Comparison of ENCODE assay signal across 10 cellular contexts in the genomic region with DNA sequence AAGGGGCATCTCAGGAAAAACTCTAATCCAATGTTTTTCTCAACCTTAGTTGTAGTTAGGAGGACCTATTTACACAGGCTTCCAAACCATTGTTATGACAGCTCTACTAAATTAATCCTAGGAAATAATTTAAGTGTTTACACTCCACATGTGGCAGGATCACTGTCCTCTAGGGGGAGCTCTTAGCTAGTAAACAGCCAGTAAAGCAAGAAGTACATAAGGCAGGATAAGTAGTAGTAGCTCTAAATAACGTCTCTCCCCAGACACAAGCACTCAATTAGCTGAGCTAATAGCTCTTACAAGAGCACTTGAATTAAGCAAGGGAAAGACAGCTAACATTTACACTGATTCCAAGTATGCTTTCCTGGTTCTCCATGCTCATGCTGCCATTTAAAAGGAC. TPM values are rescaled to one million over a fixed set of nuclear protein-coding genes. Genes with fewer than 3 reads are reported as not detected.
DNase-seq lines count a peak whose midpoint lies in the region; ATAC-seq, FAIRE-seq and TF ChIP-seq lines count a peak whose summit lies in the region.
"Had no signal": no experiment of that assay in that cellular context is flagged by ENCODE, and none has a peak within 500 bp of the region (broad histone marks: within the 10 kb centered on the region; RNA-seq: fewer than 3 reads in every experiment).

No MANE protein-coding gene starts in this region.

- RAD21 ChIA-PET in GM12878 (lab: Charles Lee; ENCODE audit: unreplicated experiment) = interaction anchor here (1.8 kb wide), 1 partner anchor 121 kb away, joined by 4 read pairs; no protein-coding TSS in a partner anchor

- TF ChIP-seq EP300 in GM12878 (IDR thresholded peaks at IDR 0.05; ENCODE audit: borderline replicate concordance in 1 of 2, control insufficient read depth in 1 of 2, low read depth in 2 of 2, low read length in 2 of 2) = no peak

- in situ Hi-C loops in GM12878 (cut with MboI) = no loop called here

- peak; percentile 2 for DNase-seq in NCI-H1694 treated with DMSO at 0.1 percent for 48 hours (lab: John Stamatoyannopoulos, UW)
- no peak for DNase-seq in NCI-H1694 (lab: John Stamatoyannopoulos, UW)
- DNase-seq in HT-29 (ENCODE audit: low spot score) = peak; percentile 54
- DNase-seq in GM12878 (ENCODE audit: low read depth, low spot score) = no peak
- peak; percentile 52 for DNase-seq in neural progenitor cell (ENCODE audit: low spot score)
- no peak for DNase-seq in iPS-NIHi7 (ENCODE audit: extremely low spot score)
- DNase-seq in activated T-cell treated with anti-CD3 and anti-CD28 coated beads, Interleukin-2, amount 50 U/mL, for 1 hour = no peak
- DNase-seq in DMS153 (lab: John Stamatoyannopoulos, UW) = no peak
- DNase-seq: occipital lobe had no signal

- H3K36me3 Mint-ChIP-seq in neural progenitor cell = no peaks in the 10 kb centered on the region

- peak; percentile 54; the same call in 2 of the 3 replicates for ATAC-seq in GM12878

- 0% methylated on average over 1 of the region's 1 CpG for WGBS in GM12878 (ENCODE audit: insufficient coverage, insufficient replicate concordance, low lambda C conversion rate, missing lambda C conversion rate)

- H4K20me1 ChIP-seq in GM12878 (ENCODE audit: control insufficient read depth, insufficient read depth) (no peaks in the 10 kb centered on the region), neural progenitor cell (ENCODE audit: low read depth) (no peaks in the 10 kb centered on the region)

- no peaks in the 10 kb centered on the region for H3K79me2 ChIP-seq in GM12878 (ENCODE audit: control insufficient read depth, insufficient read depth, low read length)
- no peaks in the 10 kb centered on the region for H3K79me2 ChIP-seq in neural progenitor cell (ENCODE audit: low read depth)

- intact Hi-C loops in GM12878 (cut with micrococcal nuclease; ENCODE audit: unreplicated experiment) = loop anchor here (5.0 kb wide), 1 partner anchor 122 kb away; no protein-coding TSS in a partner anchor

- H3K9me3 ChIP-seq in GM12878 (replicated peaks; ENCODE audit: control insufficient read depth, insufficient read depth, low read length) = no peaks in the 10 kb centered on the region; the same call in 2 of the 3 replicates
- H3K9me3 ChIP-seq in neural progenitor cell (ENCODE audit: low read depth) = no peaks in the 10 kb centered on the region
- H3K9me3 ChIP-seq: BLaER1 treated with 17β-estradiol and CSF1 and Interleukin-3, amounts not matched to agents 10 nM and 100 nM had no signal

- H3K27ac Mint-ChIP-seq in neural progenitor cell = no peak overlapping the region

- no peak overlapping the region for H3K9ac ChIP-seq in GM12878 (ENCODE audit: control insufficient read depth, insufficient read depth, low read length)
- H3K9ac ChIP-seq in neural progenitor cell = no peak overlapping the region
- H3K9ac ChIP-seq: BLaER1 treated with 17β-estradiol and CSF1 and Interleukin-3, amounts not matched to agents 10 nM and 100 nM had no signal

- no TSS peak for BruUV-seq in GM12878 (replicated peaks; lab: Mats Ljungman, UMichigan)

- no peak for TF ChIP-seq RAD21 in GM12878 (IDR thresholded peaks at IDR 0.05; ENCODE audit: insufficient read depth, low read depth, low read length)

- H3K36me3 ChIP-seq in GM12878 (ENCODE audit: control insufficient read depth in 2 of 2, insufficient read depth in 2 of 2, low read length in 1 of 2) = no peaks in the 10 kb centered on the region
- H3K36me3 ChIP-seq in neural progenitor cell = no peaks in the 10 kb centered on the region
- H3K36me3 ChIP-seq: BLaER1 treated with 17β-estradiol and CSF1 and Interleukin-3, amounts not matched to agents 10 nM and 100 nM had no signal

- no peak for TF ChIP-seq POLR2A in GM12878 (IDR thresholded peaks at IDR 0.05; ENCODE audit: low read depth, low read length)

- H2AFZ ChIP-seq in GM12878 (ENCODE audit: control insufficient read depth, low read depth, low read length) = no peak overlapping the region
- no peak overlapping the region for H2AFZ ChIP-seq in neural progenitor cell (replicated peaks)

- H3K4me3 Mint-ChIP-seq in neural progenitor cell = no peak overlapping the region

- POLR2A ChIA-PET in GM12878 (lab: Charles Lee) = no interaction called here

- H3K27ac ChIP-seq in GM12878 (ENCODE audit: control insufficient read depth, insufficient read depth) (no peak overlapping the region), neural progenitor cell (no peak overlapping the region)
- H3K27ac ChIP-seq: BLaER1 treated with 17β-estradiol and CSF1 and Interleukin-3, amounts not matched to agents 10 nM and 100 nM had no signal

- H3K27me3 ChIP-seq in GM12878 (replicated peaks in 1 of 2; ENCODE audit: control insufficient read depth in 2 of 2, insufficient read depth in 2 of 2, low read length in 1 of 2) (no peaks in the 10 kb centered on the region), neural progenitor cell (no peaks in the 10 kb centered on the region)

- H3K27me3 Mint-ChIP-seq in neural progenitor cell (ENCODE audit: insufficient read depth, low read depth) = no peaks in the 10 kb centered on the region

- H3K4me2 ChIP-seq in GM12878 (ENCODE audit: control insufficient read depth, insufficient read depth) (no peak overlapping the region), neural progenitor cell (no peak overlapping the region)
- H3K4me2 ChIP-seq: BLaER1 treated with 17β-estradiol and CSF1 and Interleukin-3, amounts not matched to agents 10 nM and 100 nM had no signal

- SMC1A ChIA-PET in GM12878 (lab: Charles Lee; ENCODE audit: uncharacterized antibody, unreplicated experiment) = interaction anchor here (0.7 kb wide), 1 partner anchor 254 kb away, joined by 3 read pairs; no protein-coding TSS in a partner anchor

- CTCF ChIA-PET in GM12878 (lab: Yijun Ruan, JAX) = interaction anchor here (0.6 to 4.3 kb wide), 16 partner anchors 9 to 402 kb away, joined by 3 to 32 read pairs (median 7); no protein-coding TSS in a partner anchor

- TF ChIP-seq CTCF in GM12878 (IDR thresholded peaks at IDR 0.05 in 2 of 3, conservative IDR thresholded peaks at IDR 0.05 in 1 of 3; ENCODE audit: control insufficient read depth in 2 of 3, extremely low read depth in 1 of 3, insufficient read depth in 1 of 3, low read depth in 3 of 3, low read length in 3 of 3) = peak; percentile 23 to 55 (median 41); a peak in 5 of 6 replicates
- peak; percentile 61 for TF ChIP-seq CTCF in neural progenitor cell (IDR thresholded peaks at IDR 0.05)

- no peaks in the 10 kb centered on the region for H3F3A ChIP-seq in neural progenitor cell (ENCODE audit: low read depth)

- no peaks in the 10 kb centered on the region for H3K9me3 Mint-ChIP-seq in neural progenitor cell

- no peak for FAIRE-seq in GM12878 (lab: Jason Lieb, UNC)

- no peak overlapping the region for H3K4me3 ChIP-seq in GM12878
- H3K4me3 ChIP-seq in neural progenitor cell = no peak overlapping the region
- H3K4me3 ChIP-seq: BLaER1 treated with 17β-estradiol and CSF1 and Interleukin-3, amounts not matched to agents 10 nM and 100 nM had no signal

- H3K4me1 Mint-ChIP-seq in neural progenitor cell = no peaks in the 10 kb centered on the region

- no peaks in the 10 kb centered on the region for H3K4me1 ChIP-seq in GM12878 (ENCODE audit: control insufficient read depth, insufficient read depth, low read length)
- H3K4me1 ChIP-seq in neural progenitor cell = no peaks in the 10 kb centered on the region
- H3K4me1 ChIP-seq: BLaER1 treated with 17β-estradiol and CSF1 and Interleukin-3, amounts not matched to agents 10 nM and 100 nM had no signal

TF ChIP-seq in GM12878, 131 proteins besides CTCF, POLR2A, EP300 and RAD21 (continues in another document):
- no peak for TF ChIP-seq MTA3 (IDR thresholded peaks at IDR 0.05; ENCODE audit: borderline replicate concordance, low read length)

RNA-seq across cellular contexts. Expression of a gene that starts 37.3 kb away (rescaled TPM):
- not detected in 2 replicates for total RNA-seq in HT-29 (2014; rRNA removed; shearing (Covaris generic))
- total RNA-seq in GM12878 (2013; cell fraction: nucleolus; rRNA removed) = not detected in 2 replicates
- total RNA-seq in GM12878 (2014; rRNA removed) = 0.06 TPM in 1 of 2 replicates, not detected in the other
- not detected in 2 replicates for total RNA-seq in GM12878 (2014; rRNA removed; fragmentation: Illumina TruSeq; extraction: Trizol)
- total RNA-seq in GM12878 (2021) = not detected in 2 replicates
- polyA plus RNA-seq in GM12878 (2011; ENCODE audit: low read depth) = not detected
- polyA plus RNA-seq in GM12878 (2011; rRNA removed) = not detected in 2 replicates
- polyA plus RNA-seq in GM12878 (2011; cell fraction: cytosol; rRNA removed) = not detected in 2 replicates
- not detected in 2 replicates for polyA plus RNA-seq in GM12878 (2011; cell fraction: nucleus; rRNA removed)
- 0.04 TPM in 1 of 2 replicates, not detected in the other for polyA plus RNA-seq in GM12878 (2012)
- polyA plus RNA-seq in GM12878 (2014; fragmentation: Illumina TruSeq; extraction: Trizol) = not detected in 2 replicates
- polyA plus RNA-seq in GM12878 (2014; fragmentation: Nextera tagmentation; extraction: Ambion mirVana) = not detected
- not detected in 2 replicates for polyA plus RNA-seq in GM12878 (2014; rRNA removed)
- polyA plus RNA-seq in GM12878 (2016; fragmentation: Nextera tagmentation; extraction: Ambion mirVana) = not detected
- not detected in 2 replicates for polyA minus RNA-seq in GM12878 (2011; rRNA and poly(A)+ RNA removed)
- polyA minus RNA-seq in GM12878 (2011; cell fraction: cytosol; rRNA and poly(A)+ RNA removed) = not detected in 2 replicates
- not detected in 2 replicates for polyA minus RNA-seq in GM12878 (2011; cell fraction: nucleus; rRNA and poly(A)+ RNA removed)
- 35.7 and 58.4 TPM in 2 replicates for total RNA-seq in neural progenitor cell (ENCODE audit: low replicate concordance)

Comparison
In these comparisons a context has a peak if more than half of its experiments do, and no peak if none do; other contexts are left out.
1. DNase-seq: peak in NCI-H1694 treated with DMSO at 0.1 percent for 48 hours (single experiment), HT-29 (single experiment) and neural progenitor cell (single experiment); none in NCI-H1694 (single experiment), GM12878 (single experiment), iPS-NIHi7 (single experiment), activated T-cell treated with anti-CD3 and anti-CD28 coated beads, Interleukin-2, amount 50 U/mL, for 1 hour (single experiment) and DMS153 (single experiment).
2. RNA of a gene that starts 37.3 kb away (total RNA-seq): 35.7 to 58.4 TPM in neural progenitor cell; 0.06 TPM in GM12878 and not detected in HT-29; every median in the first group is over 10 times any median in the second.